Comparison of ENCODE assay signal across 8 cellular contexts in the genomic region with DNA sequence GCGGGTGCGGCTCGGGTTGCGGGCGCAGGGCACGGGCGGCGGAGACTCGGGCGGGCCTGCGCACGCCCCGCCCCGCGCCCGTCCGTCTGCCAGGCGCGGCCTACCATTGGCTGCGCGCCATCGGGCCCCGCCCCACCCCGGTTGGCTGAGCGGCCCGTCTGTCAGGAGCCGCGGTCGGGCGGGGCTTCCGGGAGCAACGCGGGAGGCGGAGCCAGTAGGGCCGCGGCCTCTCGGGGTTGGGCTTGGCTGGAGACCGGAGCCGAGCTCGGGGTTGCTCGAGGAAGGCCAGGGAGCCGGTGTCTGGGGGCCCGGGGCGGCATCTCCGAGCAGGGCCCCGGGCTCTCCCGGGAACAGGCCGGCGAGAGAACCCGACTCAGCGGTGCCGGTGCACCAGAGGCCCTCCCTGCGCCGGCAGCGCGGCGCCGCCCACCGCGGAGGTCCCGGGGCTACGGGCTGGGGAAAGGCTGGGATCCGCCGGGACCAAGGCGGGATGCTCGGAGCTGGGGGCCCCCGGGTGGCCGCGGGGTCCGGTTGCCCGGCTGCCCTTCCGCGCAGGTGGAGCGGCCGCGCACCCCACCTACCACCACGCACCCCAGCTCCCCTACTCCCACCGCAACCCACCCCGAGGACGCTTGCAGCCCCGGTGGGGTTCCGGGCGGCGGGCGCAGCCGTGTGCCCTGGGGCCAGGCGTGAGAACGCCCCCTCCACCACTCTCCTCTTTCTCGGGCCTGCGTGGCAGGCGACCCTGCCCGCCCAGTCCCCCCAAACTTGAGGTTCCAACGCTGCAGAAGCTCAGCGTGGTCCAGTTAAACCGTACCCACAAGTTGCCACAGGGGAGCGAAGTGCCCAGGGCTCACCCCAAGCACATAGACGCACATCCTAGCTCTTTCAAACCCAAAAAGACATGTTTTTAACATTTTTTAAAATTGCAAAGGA. TPM values are rescaled to one million over a fixed set of nuclear protein-coding genes. Genes with fewer than 3 reads are reported as not detected.
A peak's percentile ranks its signal among the peaks of the same experiment; 100 is the strongest.
DNase-seq lines count a peak whose midpoint lies in the region; ATAC-seq and TF ChIP-seq lines count a peak whose summit lies in the region.

A gene (minus strand): TSS at position 58 of the 936 bp plus-strand sequence.

- peak within 1 kb of the TSS; percentile 91 for H3K4me2 ChIP-seq in IMR-90 (ENCODE audit: low read depth, low read length)

- TF ChIP-seq POLR2A in IMR-90 (IDR thresholded peaks at IDR 0.05; ENCODE audit: low read depth, low read length), result peak; percentile 60

- peak within 1 kb of the TSS; percentile 71 for H3K27ac ChIP-seq in IMR-90 (ENCODE audit: insufficient read depth, low read length)
- H3K27ac ChIP-seq in epithelial cell of prostate, result peak within 1 kb of the TSS; percentile 96
- peak within 1 kb of the TSS; percentile 85 to 87 for H3K27ac ChIP-seq in mucosa of rectum (ENCODE audit: low read depth in 2 of 2, low read length in 2 of 2)

- no peak within 1 kb of the TSS; the same call in 2 of the 3 replicates for H2BK15ac ChIP-seq in IMR-90 (ENCODE audit: low read depth, low read length)

- H3K79me1 ChIP-seq in IMR-90 (ENCODE audit: low read depth in 1 of 2, low read length in 2 of 2), result peaks cover 3 to 26% of the 10 kb centered on the region in 2 experiments; a peak in 3 of 4 replicates

- TF ChIP-seq RAD21 in IMR-90 (IDR thresholded peaks at IDR 0.05; ENCODE audit: low read length), result no peak

- no peak within 1 kb of the TSS; the same call in 1 of the 2 replicates for H4K91ac ChIP-seq in IMR-90 (ENCODE audit: insufficient read depth, low read depth, low read length)

- H3K14ac ChIP-seq in IMR-90 (replicated peaks; ENCODE audit: low read depth, low read length), result peak within 1 kb of the TSS; percentile 79; the same call in 1 of the 2 replicates

- H3K36me3 ChIP-seq in IMR-90 (ENCODE audit: control insufficient read depth, insufficient read depth, low read length) (peaks cover 21% of the 10 kb centered on the region; the same call in 1 of the 2 replicates), mucosa of rectum (ENCODE audit: control insufficient read depth in 2 of 2, insufficient read depth in 2 of 2, low read length in 2 of 2) (peaks cover 11 to 14% of the 10 kb centered on the region in 2 donors)

- peak within 1 kb of the TSS; percentile 36 for H3K4ac ChIP-seq in IMR-90 (ENCODE audit: low read depth, low read length)

- peak within 1 kb of the TSS; percentile 58; the same call in 1 of the 2 replicates for H2AK5ac ChIP-seq in IMR-90 (ENCODE audit: low read depth, low read length)

- H3K9me3 ChIP-seq in IMR-90 (ENCODE audit: control insufficient read depth, insufficient read depth, low read length), result no peaks in the 10 kb centered on the region
- no peaks in the 10 kb centered on the region for H3K9me3 ChIP-seq in mucosa of rectum (ENCODE audit: control insufficient read depth in 2 of 2, low read length in 2 of 2)

- ATAC-seq in GM21526 (IDR thresholded peaks at IDR 0.05; ENCODE audit: low FRiP score, unreplicated experiment) (peak; percentile 63), IMR-90 (ENCODE audit: low read depth) (peak; percentile 93)

- in situ Hi-C loops in IMR-90 (cut with MboI; ENCODE audit: low sequenced_read_pairs), result no loop called here

- 4% methylated on average over 67 of the region's 97 CpGs; no CpG with 5 or more reads in 1 of the 2 experiments for WGBS in IMR-90 (ENCODE audit: extremely low coverage in 2 of 2, insufficient read length in 1 of 2), 2 experiments

- H2AFZ ChIP-seq in IMR-90 (replicated peaks; ENCODE audit: low read length, poor library complexity), result peak within 1 kb of the TSS; percentile 87

- peak within 1 kb of the TSS; percentile 98 for H2AK9ac ChIP-seq in IMR-90 (replicated peaks; ENCODE audit: low read depth, low read length, poor library complexity)

- H4K20me1 ChIP-seq in IMR-90 (ENCODE audit: insufficient read depth, low read length), result peaks cover 16% of the 10 kb centered on the region

- dilution Hi-C loops in IMR-90 (cut with HindIII; ENCODE audit: low sequenced_read_pairs, unreplicated experiment), result no loop called here

- H2BK5ac ChIP-seq in IMR-90 (ENCODE audit: low read depth, low read length, poor library complexity, severe bottlenecking), result peak within 1 kb of the TSS; percentile 57

- no TSS peak for BruUV-seq in IMR-90 (replicated peaks; lab: Mats Ljungman, UMichigan)

- H4K5ac ChIP-seq in IMR-90 (ENCODE audit: low read depth, low read length), result no peak within 1 kb of the TSS

- peak within 1 kb of the TSS; percentile 69 to 87 for H4K8ac ChIP-seq in IMR-90 (ENCODE audit: low read depth in 2 of 2, low read length in 2 of 2)

- H3K4me3 ChIP-seq in IMR-90 (ENCODE audit: insufficient read depth, low read depth, low read length), result peak within 1 kb of the TSS; percentile 95
- peak within 1 kb of the TSS; percentile 70 to 74 for H3K4me3 ChIP-seq in mucosa of rectum (ENCODE audit: low read length in 2 of 2)

- H3K23ac ChIP-seq in IMR-90 (ENCODE audit: low read depth, low read length), result peak within 1 kb of the TSS; percentile 22

- DNase-seq in D341Med (ENCODE audit: low spot score) (peak; percentile 100), IMR-90 (peak; percentile 90), OCI-M2 (lab: John Stamatoyannopoulos, UW; ENCODE audit: unreplicated experiment) (peak; percentile 62), activated T-cell treated with anti-CD3 and anti-CD28 coated beads for 4 hours (peak; percentile 92), epithelial cell of prostate (ENCODE audit: low read depth, low spot score) (peak; percentile 59)
- DNase-seq in stimulated activated CD8-positive, alpha-beta memory T cell treated with anti-CD3 and anti-CD28 coated beads, Interleukin-4, amount 100 ng/mL, for 4 hours (ENCODE audit: low read depth in 2 of 2, low spot score in 1 of 2), result peak; percentile 83 to 89

- H3K18ac ChIP-seq in IMR-90 (ENCODE audit: low read depth, low read length), result no peak within 1 kb of the TSS

- intact Hi-C loops in IMR-90 (cut with micrococcal nuclease), result no loop called here

- peaks cover 3% of the 10 kb centered on the region; the same call in 1 of the 2 replicates for H3K9me1 ChIP-seq in IMR-90 (ENCODE audit: insufficient read depth, low read length)

- H3K56ac ChIP-seq in IMR-90 (ENCODE audit: extremely low read depth, insufficient read depth, low read length), result 0 out of 2 replicates have a peak within 1 kb of the TSS, but pooled peaks have one; percentile 51

- POLR2A ChIA-PET in IMR-90 (lab: Charles Lee; ENCODE audit: unreplicated experiment), result no interaction called here

- TF ChIP-seq CTCF in IMR-90 (conservative IDR thresholded peaks at IDR 0.05; ENCODE audit: low read depth, low read length), result no peak

- H3K9ac ChIP-seq in IMR-90 (ENCODE audit: low read depth, low read length) (peak within 1 kb of the TSS; percentile 75), mucosa of rectum (ENCODE audit: low read depth in 1 of 2, low read length in 2 of 2) (peak within 1 kb of the TSS; percentile 70 to 79)

- CTCF ChIA-PET in IMR-90 (lab: Yijun Ruan, JAX), result interaction anchor here (0.5 to 0.7 kb wide), 2 partner anchors 14 to 17 kb away, joined by 3 to 6 read pairs; no protein-coding TSS in a partner anchor

- H3K27me3 ChIP-seq in IMR-90 (ENCODE audit: control insufficient read depth, insufficient read depth, low read length), result no peaks in the 10 kb centered on the region
- no peaks in the 10 kb centered on the region for H3K27me3 ChIP-seq in mucosa of rectum (ENCODE audit: control insufficient read depth in 2 of 2, insufficient read depth in 2 of 2, low read length in 2 of 2)

- H2BK20ac ChIP-seq in IMR-90 (ENCODE audit: low read depth, low read length), result no peak within 1 kb of the TSS

- H3K4me1 ChIP-seq in IMR-90 (ENCODE audit: control insufficient read depth, insufficient read depth, low read length) (peaks cover 16% of the 10 kb centered on the region), mucosa of rectum (ENCODE audit: control insufficient read depth in 2 of 2, insufficient read depth in 2 of 2, low read length in 2 of 2) (peaks cover 22% of the 10 kb centered on the region in 2 donors)

- H2BK120ac ChIP-seq in IMR-90 (ENCODE audit: low read depth, low read length), result no peak within 1 kb of the TSS

TF ChIP-seq in IMR-90, 13 proteins besides CTCF, POLR2A, EP300 and RAD21:
- TF ChIP-seq MAFK (IDR thresholded peaks at IDR 0.05; ENCODE audit: low read depth, low read length) (no peak), BHLHE40 (IDR thresholded peaks at IDR 0.05; ENCODE audit: low read depth, low read length) (peak; percentile 45; the same call in 1 of the 2 replicates), MAZ (IDR thresholded peaks at IDR 0.05; ENCODE audit: borderline replicate concordance, low read depth, low read length) (peak; percentile 94), RFX5 (IDR thresholded peaks at IDR 0.05; ENCODE audit: low read depth, low read length) (no peak), FOS (IDR thresholded peaks at IDR 0.05; ENCODE audit: low read depth, low read length) (0 out of 2 replicates have a peak, but pooled peaks have one; percentile 36), SMC3 (IDR thresholded peaks at IDR 0.05; ENCODE audit: low read depth, low read length) (no peak)
- TF ChIP-seq, protein P1, sequence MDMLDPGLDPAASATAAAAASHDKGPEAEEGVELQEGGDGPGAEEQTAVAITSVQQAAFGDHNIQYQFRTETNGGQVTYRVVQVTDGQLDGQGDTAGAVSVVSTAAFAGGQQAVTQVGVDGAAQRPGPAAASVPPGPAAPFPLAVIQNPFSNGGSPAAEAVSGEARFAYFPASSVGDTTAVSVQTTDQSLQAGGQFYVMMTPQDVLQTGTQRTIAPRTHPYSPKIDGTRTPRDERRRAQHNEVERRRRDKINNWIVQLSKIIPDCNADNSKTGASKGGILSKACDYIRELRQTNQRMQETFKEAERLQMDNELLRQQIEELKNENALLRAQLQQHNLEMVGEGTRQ (IDR thresholded peaks at IDR 0.05; ENCODE audit: low read depth, low read length), result no peak

RNA-seq across cellular contexts. Expression of the gene that starts here (rescaled TPM):
- total RNA-seq in IMR-90 (2012; rRNA removed), result 99.4 and 108 TPM in 2 replicates
- polyA plus RNA-seq in IMR-90 (2012; rRNA removed), result 123 and 154 TPM in 2 replicates
- polyA plus RNA-seq in IMR-90 (2012; cell fraction: cytosol; rRNA removed), result 122 and 126 TPM in 2 replicates
- polyA plus RNA-seq in IMR-90 (2012; cell fraction: nucleus; rRNA removed; ENCODE audit: low replicate concordance), result 101 and 217 TPM in 2 replicates

Comparison
In these comparisons a context has a peak if more than half of its experiments do, and no peak if none do; other contexts are left out.
1. Peak in every context shown above with its lines: DNase-seq, ATAC-seq, H3K4me3 ChIP-seq and H3K27ac ChIP-seq.